In the genomic region with DNA sequence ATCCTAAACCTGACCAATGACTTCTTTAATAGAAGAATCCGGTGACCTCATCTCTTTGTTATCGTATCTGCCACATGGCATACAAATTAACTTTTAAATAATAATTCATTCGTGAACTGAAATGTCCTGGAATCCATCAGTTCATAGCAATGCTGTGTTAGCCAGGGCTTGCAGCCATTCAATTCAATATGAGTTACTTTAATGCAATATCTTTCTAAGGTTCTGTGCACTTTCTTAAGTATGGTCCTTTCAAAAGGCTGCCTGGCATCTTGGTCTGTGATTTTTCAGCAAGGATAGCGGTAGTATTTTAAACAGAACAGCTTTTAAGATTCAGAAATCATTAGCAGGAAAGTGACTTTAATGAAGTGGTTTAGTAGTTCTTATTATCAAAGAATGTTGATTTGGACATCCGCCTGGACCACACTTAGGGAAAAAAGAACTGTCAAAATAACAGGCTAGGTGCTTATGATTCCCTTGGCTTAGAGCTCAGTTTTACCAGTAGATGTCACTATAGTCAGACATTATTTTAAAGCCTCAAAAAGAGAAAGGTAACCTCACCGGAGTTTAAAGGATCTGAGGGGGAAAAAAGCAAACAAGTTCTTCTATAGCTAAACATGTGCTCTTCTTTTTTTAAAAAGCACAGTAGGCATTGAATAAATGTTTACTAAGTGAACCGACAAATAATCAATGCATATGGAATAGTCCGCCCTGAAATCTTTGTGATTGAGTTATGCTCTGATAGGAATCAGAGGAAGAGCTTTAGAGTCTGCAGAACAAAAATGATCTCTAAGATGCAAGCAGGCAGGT, we compare ENCODE assay signal across 8 cellular contexts. TPM values are rescaled to one million over a fixed set of nuclear protein-coding genes. Genes with fewer than 3 reads are reported as not detected.
DNase-seq lines count a peak whose midpoint lies in the region; ATAC-seq, FAIRE-seq and TF ChIP-seq lines count a peak whose summit lies in the region.

No MANE protein-coding gene starts in this region.

- no peak for TF ChIP-seq POLR2A in GM12891 (IDR thresholded peaks at IDR 0.05; ENCODE audit: low read depth, low read length)

- H3K27ac Mint-ChIP-seq in nephron, result peak overlapping the region; percentile 82 to 97 (median 85)
- H3K27ac Mint-ChIP-seq in activated naive CD8-positive, alpha-beta T cell treated with anti-CD3 and anti-CD28 coated beads, Interleukin-2, amount 50 U/mL, for 24 hours, result no peak overlapping the region

- TF ChIP-seq CTCF in nephron (IDR thresholded peaks at IDR 0.05; ENCODE audit: unreplicated experiment in 3 of 3), result peak; percentile 60 to 81 (median 71)

- H3K36me3 Mint-ChIP-seq in nephron (ENCODE audit: low read depth), result peaks cover 4% of the 10 kb centered on the region
- H3K36me3 Mint-ChIP-seq in activated naive CD8-positive, alpha-beta T cell treated with anti-CD3 and anti-CD28 coated beads, Interleukin-2, amount 50 U/mL, for 24 hours (ENCODE audit: low read depth), result peaks cover 6% of the 10 kb centered on the region

- no peaks in the 10 kb centered on the region for H3K27me3 Mint-ChIP-seq in nephron (ENCODE audit: low read depth)
- H3K27me3 Mint-ChIP-seq in activated naive CD8-positive, alpha-beta T cell treated with anti-CD3 and anti-CD28 coated beads, Interleukin-2, amount 50 U/mL, for 24 hours, result no peaks in the 10 kb centered on the region

- ATAC-seq in HG02840 (IDR thresholded peaks at IDR 0.05; ENCODE audit: low FRiP score, unreplicated experiment), result no peak
- ATAC-seq in activated naive CD8-positive, alpha-beta T cell treated with anti-CD3 and anti-CD28 coated beads, Interleukin-2, amount 50 U/mL, for 24 hours, result no peak

- peak overlapping the region; percentile 54 to 70 (median 68) for H3K4me3 Mint-ChIP-seq in nephron
- H3K4me3 Mint-ChIP-seq in activated naive CD8-positive, alpha-beta T cell treated with anti-CD3 and anti-CD28 coated beads, Interleukin-2, amount 50 U/mL, for 24 hours, result no peak overlapping the region

- FAIRE-seq in GM12891 (lab: Jason Lieb, UNC), result peak; percentile 26

- peaks cover 26% of the 10 kb centered on the region for H3K4me1 Mint-ChIP-seq in nephron
- H3K4me1 Mint-ChIP-seq in activated naive CD8-positive, alpha-beta T cell treated with anti-CD3 and anti-CD28 coated beads, Interleukin-2, amount 50 U/mL, for 24 hours, result no peaks in the 10 kb centered on the region

- no peak for DNase-seq in GM12891 (ENCODE audit: insufficient read length, low spot score)
- peak; percentile 6 for DNase-seq in NCI-H226
- peak; percentile 39 to 58 for DNase-seq in dermis microvascular lymphatic vessel endothelial cell (ENCODE audit: low read depth in 2 of 2)
- DNase-seq in activated naive CD8-positive, alpha-beta T cell treated with anti-CD3 and anti-CD28 coated beads, Interleukin-2, amount 50 U/mL, for 24 hours, result no peak
- no peak for DNase-seq in activated CD4-positive, alpha-beta T cell treated with anti-CD3 and anti-CD28 coated beads for 1 hour
- DNase-seq in occipital lobe (lab: John Stamatoyannopoulos, UW), result no peak

- H3K9me3 Mint-ChIP-seq in nephron, result no peaks in the 10 kb centered on the region
- H3K9me3 Mint-ChIP-seq in activated naive CD8-positive, alpha-beta T cell treated with anti-CD3 and anti-CD28 coated beads, Interleukin-2, amount 50 U/mL, for 24 hours, result no peaks in the 10 kb centered on the region

TF ChIP-seq in GM12891, 5 proteins besides CTCF, POLR2A, EP300 and RAD21:
- TF ChIP-seq SPI1 (IDR thresholded peaks at IDR 0.05; ENCODE audit: low read depth, low read length), result no peak

RNA-seq across cellular contexts. Expression of a gene that starts 22.7 kb away (rescaled TPM):
- polyA plus RNA-seq in GM12891 (2012; ENCODE audit: low read depth, missing spikeins), result 2.5 TPM
- total RNA-seq in dermis microvascular lymphatic vessel endothelial cell (4.5 and 7.0 TPM in 2 replicates), occipital lobe (5.9 TPM)

Comparison
In these comparisons a context has a peak if more than half of its experiments do, and no peak if none do; other contexts are left out.
1. DNase-seq: peak in NCI-H226 (single experiment) and dermis microvascular lymphatic vessel endothelial cell (2 of 2); none in GM12891 (single experiment), activated naive CD8-positive, alpha-beta T cell treated with anti-CD3 and anti-CD28 coated beads, Interleukin-2, amount 50 U/mL, for 24 hours (single experiment), activated CD4-positive, alpha-beta T cell treated with anti-CD3 and anti-CD28 coated beads for 1 hour (single experiment) and occipital lobe (single experiment).